Comparison of ENCODE assay signal across 23 cellular contexts in the genomic region with DNA sequence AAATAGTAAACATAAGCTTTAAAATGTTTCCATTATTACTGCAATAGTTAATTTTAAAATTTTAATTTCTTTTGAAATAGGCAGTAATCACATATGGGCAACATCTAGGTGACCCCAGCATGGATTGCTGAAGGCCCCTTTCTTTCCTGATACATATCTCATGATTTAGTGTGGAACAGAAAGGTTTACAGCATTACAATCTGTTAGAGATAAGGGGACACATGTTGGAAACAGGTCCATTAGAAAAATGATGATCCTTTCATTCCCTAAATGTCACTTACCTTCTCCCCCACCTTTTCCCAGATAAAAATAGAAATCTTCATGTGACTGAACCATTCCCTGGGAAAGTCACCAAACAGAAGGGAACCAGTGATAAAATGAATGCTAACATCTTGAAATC.
DNase-seq lines count a peak whose midpoint lies in the region; ATAC-seq and TF ChIP-seq lines count a peak whose summit lies in the region.
"Had no signal": no experiment of that assay in that cellular context is flagged by ENCODE, and none has a peak within 500 bp of the region (broad histone marks: within the 10 kb centered on the region; RNA-seq: fewer than 3 reads in every experiment).

No MANE protein-coding gene starts in this region.

- no peaks in the 10 kb centered on the region for H4K20me1 ChIP-seq in SK-N-SH (ENCODE audit: insufficient read depth)
- H4K20me1 ChIP-seq in GM23248 (ENCODE audit: insufficient read depth) = no peaks in the 10 kb centered on the region
- H4K20me1 ChIP-seq: BLaER1 had no signal

- no peak for ATAC-seq in left cardiac atrium
- ATAC-seq: CD8-positive, alpha-beta T cell; GM12878 had no signal

- no peak overlapping the region for H3K4me3 Mint-ChIP-seq in mesothelial cell of epicardium
- H3K4me3 Mint-ChIP-seq: B cell; CD4-positive, CD25-positive, alpha-beta regulatory T cell; CD8-positive, alpha-beta T cell; HFFc6 had no signal

- H3K4me1 Mint-ChIP-seq in mesothelial cell of epicardium = peaks cover 69% of the 10 kb centered on the region
- H3K4me1 Mint-ChIP-seq: B cell; CD4-positive, CD25-positive, alpha-beta regulatory T cell had no signal

- H3K27ac ChIP-seq in cardiac muscle cell = peak overlapping the region; percentile 57
- H3K27ac ChIP-seq in SK-N-SH (ENCODE audit: low read depth in 2 of 2, low read length in 1 of 2) = peak overlapping the region in 1 of 2 experiments; percentile 77; a peak in 2 of 4 replicates
- H3K27ac ChIP-seq in uterus = peak overlapping the region; percentile 29 to 76
- no peak overlapping the region for H3K27ac ChIP-seq in GM23248
- H3K27ac ChIP-seq in sigmoid colon = no peak overlapping the region
- H3K27ac ChIP-seq: 22Rv1, BLaER1, C4-2B had no signal

- no peak overlapping the region for H3K9ac ChIP-seq in SK-N-SH
- no peak overlapping the region for H3K9ac ChIP-seq in GM23248
- H3K9ac ChIP-seq: BLaER1 had no signal

- H3K79me2 ChIP-seq in SK-N-SH (ENCODE audit: insufficient read depth) = no peaks in the 10 kb centered on the region
- H3K79me2 ChIP-seq in GM23248 (ENCODE audit: insufficient read depth) = no peaks in the 10 kb centered on the region

- no peak overlapping the region for H3K4me2 ChIP-seq in SK-N-SH
- H3K4me2 ChIP-seq in GM23248 (ENCODE audit: unreplicated experiment) = no peak overlapping the region
- H3K4me2 ChIP-seq: BLaER1 had no signal

- no peak for TF ChIP-seq RAD21 in SK-N-SH (IDR thresholded peaks at IDR 0.05; ENCODE audit: low read length)

- peaks cover 3% of the 10 kb centered on the region for H3K36me3 Mint-ChIP-seq in mesothelial cell of epicardium

- H3K4me1 ChIP-seq in cardiac muscle cell (ENCODE audit: low read depth) (peaks cover 25% of the 10 kb centered on the region), SK-N-SH (ENCODE audit: control insufficient read depth in 1 of 2, insufficient read depth in 2 of 2, low read depth in 1 of 2, low read length in 1 of 2) (peaks cover 3 to 42% of the 10 kb centered on the region in 2 experiments; a peak in 3 of 4 replicates), uterus (no peaks in the 10 kb centered on the region), GM23248 (ENCODE audit: insufficient read depth) (peaks cover 15% of the 10 kb centered on the region; the same call in 1 of the 2 replicates), sigmoid colon (peaks cover 0 to 16% (median 9%) of the 10 kb centered on the region in 4 donors)

- H3K9me3 Mint-ChIP-seq in mesothelial cell of epicardium = peaks cover 3% of the 10 kb centered on the region
- H3K9me3 Mint-ChIP-seq: CD4-positive, CD25-positive, alpha-beta regulatory T cell; CD8-positive, alpha-beta T cell; HFFc6 had no signal

- H3K9me3 ChIP-seq in cardiac muscle cell (ENCODE audit: low read depth) (no peaks in the 10 kb centered on the region), SK-N-SH (no peaks in the 10 kb centered on the region), uterus (no peaks in the 10 kb centered on the region), GM23248 (ENCODE audit: low read depth) (no peaks in the 10 kb centered on the region), sigmoid colon (no peaks in the 10 kb centered on the region)
- H3K9me3 ChIP-seq: BLaER1, Caco-2, HAP-1 had no signal

- DNase-seq in cardiac muscle cell (ENCODE audit: low read depth in 1 of 2, low spot score in 1 of 2) (no peak), left cardiac atrium (no peak), SK-N-SH (peak; percentile 14), mesothelial cell of epicardium (ENCODE audit: low spot score in 2 of 2, unreplicated experiment in 2 of 2) (no peak), uterus (no peak), GM23248 (no peak), glomerular visceral epithelial cell (ENCODE audit: extremely low spot score) (no peak), sigmoid colon (no peak)
- DNase-seq: Caco-2; CD4-positive, CD25-positive, alpha-beta regulatory T cell; CD8-positive, alpha-beta T cell; DMS153; DMS79; EL; GDM1; GOT3; HFFc6 had no signal

- no peaks in the 10 kb centered on the region for H3K27me3 Mint-ChIP-seq in mesothelial cell of epicardium (ENCODE audit: low read depth)
- H3K27me3 Mint-ChIP-seq: B cell; CD4-positive, CD25-positive, alpha-beta regulatory T cell had no signal

- no peak for TF ChIP-seq CTCF in cardiac muscle cell (IDR thresholded peaks at IDR 0.05; ENCODE audit: low read depth, low read length)
- TF ChIP-seq CTCF in SK-N-SH (IDR thresholded peaks at IDR 0.05) = no peak
- no peak for TF ChIP-seq CTCF in mesothelial cell of epicardium (IDR thresholded peaks at IDR 0.05; ENCODE audit: unreplicated experiment)
- TF ChIP-seq CTCF in uterus (IDR thresholded peaks at IDR 0.05) = no peak
- TF ChIP-seq CTCF in sigmoid colon (IDR thresholded peaks at IDR 0.05) = no peak

- in situ Hi-C loops in GM23248 (cut with MboI) = no loop called here

- H3K36me3 ChIP-seq in cardiac muscle cell (no peaks in the 10 kb centered on the region), SK-N-SH (replicated peaks in 1 of 2; ENCODE audit: control insufficient read depth in 1 of 2, insufficient read depth in 2 of 2, low read length in 1 of 2) (no peaks in the 10 kb centered on the region), uterus (no peaks in the 10 kb centered on the region), GM23248 (ENCODE audit: low read depth) (no peaks in the 10 kb centered on the region), sigmoid colon (no peaks in the 10 kb centered on the region)
- H3K36me3 ChIP-seq: BLaER1, HAP-1 had no signal

- H3F3A ChIP-seq in SK-N-SH (replicated peaks; ENCODE audit: insufficient read depth) (no peaks in the 10 kb centered on the region), GM23248 (ENCODE audit: insufficient read depth) (no peaks in the 10 kb centered on the region)

- TF ChIP-seq POLR2A in uterus (IDR thresholded peaks at IDR 0.05) = no peak
- TF ChIP-seq POLR2A in sigmoid colon (IDR thresholded peaks at IDR 0.05) = no peak

- H3K9me2 ChIP-seq in SK-N-SH = no peaks in the 10 kb centered on the region
- H3K9me2 ChIP-seq in GM23248 (ENCODE audit: insufficient read depth) = no peaks in the 10 kb centered on the region

- H2AFZ ChIP-seq in SK-N-SH (ENCODE audit: low read depth) = no peak overlapping the region
- H2AFZ ChIP-seq in GM23248 = no peak overlapping the region

- peak overlapping the region; percentile 75 for H3K27ac Mint-ChIP-seq in mesothelial cell of epicardium
- H3K27ac Mint-ChIP-seq: B cell; CD4-positive, CD25-positive, alpha-beta regulatory T cell; CD8-positive, alpha-beta T cell; HFFc6 had no signal

- no peaks in the 10 kb centered on the region for H3K27me3 ChIP-seq in cardiac muscle cell
- H3K27me3 ChIP-seq in SK-N-SH (ENCODE audit: insufficient read depth) = no peaks in the 10 kb centered on the region
- no peaks in the 10 kb centered on the region for H3K27me3 ChIP-seq in uterus
- no peaks in the 10 kb centered on the region for H3K27me3 ChIP-seq in GM23248 (replicated peaks; ENCODE audit: insufficient read depth)
- H3K27me3 ChIP-seq in sigmoid colon = no peaks in the 10 kb centered on the region
- H3K27me3 ChIP-seq: BLaER1 had no signal

- POLR2A ChIA-PET in SK-N-SH (lab: Yijun Ruan, JAX) = no interaction called here

- intact Hi-C loops in left cardiac atrium (cut with DNase I) (loop anchor here in 1 of 2 donors (10.0 kb wide), 1 partner anchor 238 kb away; no protein-coding TSS in a partner anchor), uterus (cut with DNase I; ENCODE audit: low total_unique reads) (no loop called here), sigmoid colon (cut with DNase I) (no loop called here)

- peak in 1 of 2 experiments; percentile 88; a peak in 2 of 4 replicates for TF ChIP-seq EP300 in SK-N-SH (IDR thresholded peaks at IDR 0.05; ENCODE audit: borderline replicate concordance in 1 of 2, low read depth in 1 of 2, low read length in 1 of 2)
- no peak for TF ChIP-seq EP300 in sigmoid colon (IDR thresholded peaks at IDR 0.05)

- CTCF ChIA-PET in SK-N-SH (lab: Yijun Ruan, JAX) = interaction anchor here (0.6 to 1.3 kb wide), 3 partner anchors 10 to 43 kb away, joined by 3 to 4 read pairs (median 4); no protein-coding TSS in a partner anchor

- no peak overlapping the region for H3K4me3 ChIP-seq in cardiac muscle cell
- no peak overlapping the region for H3K4me3 ChIP-seq in SK-N-SH (ENCODE audit: low read depth in 2 of 2, low read length in 1 of 2)
- H3K4me3 ChIP-seq in uterus = no peak overlapping the region
- H3K4me3 ChIP-seq in GM23248 = no peak overlapping the region
- H3K4me3 ChIP-seq in sigmoid colon = no peak overlapping the region
- H3K4me3 ChIP-seq: BLaER1, GM12878, HAP-1 had no signal

TF ChIP-seq in SK-N-SH, 30 proteins besides CTCF, POLR2A, EP300 and RAD21 (continues in another document):
- no peak for TF ChIP-seq YY1 (IDR thresholded peaks at IDR 0.05; ENCODE audit: low read depth)
- TF ChIP-seq FOXJ3 (CRISPR knock-in tag; IDR thresholded peaks at IDR 0.05) = no peak
- TF ChIP-seq EZH2phosphoT487 (IDR thresholded peaks at IDR 0.05; ENCODE audit: borderline replicate concordance, low read depth) = no peak
- no peak for TF ChIP-seq NFIC (IDR thresholded peaks at IDR 0.05; ENCODE audit: borderline replicate concordance)
- no peak for TF ChIP-seq TEAD4 (IDR thresholded peaks at IDR 0.05; ENCODE audit: borderline replicate concordance, insufficient read depth)
- no peak for TF ChIP-seq TCF12 (IDR thresholded peaks at IDR 0.05)
- TF ChIP-seq, protein P1, sequence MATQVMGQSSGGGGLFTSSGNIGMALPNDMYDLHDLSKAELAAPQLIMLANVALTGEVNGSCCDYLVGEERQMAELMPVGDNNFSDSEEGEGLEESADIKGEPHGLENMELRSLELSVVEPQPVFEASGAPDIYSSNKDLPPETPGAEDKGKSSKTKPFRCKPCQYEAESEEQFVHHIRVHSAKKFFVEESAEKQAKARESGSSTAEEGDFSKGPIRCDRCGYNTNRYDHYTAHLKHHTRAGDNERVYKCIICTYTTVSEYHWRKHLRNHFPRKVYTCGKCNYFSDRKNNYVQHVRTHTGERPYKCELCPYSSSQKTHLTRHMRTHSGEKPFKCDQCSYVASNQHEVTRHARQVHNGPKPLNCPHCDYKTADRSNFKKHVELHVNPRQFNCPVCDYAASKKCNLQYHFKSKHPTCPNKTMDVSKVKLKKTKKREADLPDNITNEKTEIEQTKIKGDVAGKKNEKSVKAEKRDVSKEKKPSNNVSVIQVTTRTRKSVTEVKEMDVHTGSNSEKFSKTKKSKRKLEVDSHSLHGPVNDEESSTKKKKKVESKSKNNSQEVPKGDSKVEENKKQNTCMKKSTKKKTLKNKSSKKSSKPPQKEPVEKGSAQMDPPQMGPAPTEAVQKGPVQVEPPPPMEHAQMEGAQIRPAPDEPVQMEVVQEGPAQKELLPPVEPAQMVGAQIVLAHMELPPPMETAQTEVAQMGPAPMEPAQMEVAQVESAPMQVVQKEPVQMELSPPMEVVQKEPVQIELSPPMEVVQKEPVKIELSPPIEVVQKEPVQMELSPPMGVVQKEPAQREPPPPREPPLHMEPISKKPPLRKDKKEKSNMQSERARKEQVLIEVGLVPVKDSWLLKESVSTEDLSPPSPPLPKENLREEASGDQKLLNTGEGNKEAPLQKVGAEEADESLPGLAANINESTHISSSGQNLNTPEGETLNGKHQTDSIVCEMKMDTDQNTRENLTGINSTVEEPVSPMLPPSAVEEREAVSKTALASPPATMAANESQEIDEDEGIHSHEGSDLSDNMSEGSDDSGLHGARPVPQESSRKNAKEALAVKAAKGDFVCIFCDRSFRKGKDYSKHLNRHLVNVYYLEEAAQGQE (IDR thresholded peaks at IDR 0.05; ENCODE audit: low read depth, low read length) = no peak
- TF ChIP-seq RCOR1 (IDR thresholded peaks at IDR 0.05; ENCODE audit: low read length) = peak; percentile 71; the same call in 1 of the 2 replicates

Comparison
In these comparisons a context has a peak if more than half of its experiments do, and no peak if none do; other contexts are left out.
1. H3K27ac ChIP-seq: peak in cardiac muscle cell (single experiment) and uterus (2 of 2); none in GM23248 (single experiment) and sigmoid colon (0 of 4).